In the genomic region with DNA sequence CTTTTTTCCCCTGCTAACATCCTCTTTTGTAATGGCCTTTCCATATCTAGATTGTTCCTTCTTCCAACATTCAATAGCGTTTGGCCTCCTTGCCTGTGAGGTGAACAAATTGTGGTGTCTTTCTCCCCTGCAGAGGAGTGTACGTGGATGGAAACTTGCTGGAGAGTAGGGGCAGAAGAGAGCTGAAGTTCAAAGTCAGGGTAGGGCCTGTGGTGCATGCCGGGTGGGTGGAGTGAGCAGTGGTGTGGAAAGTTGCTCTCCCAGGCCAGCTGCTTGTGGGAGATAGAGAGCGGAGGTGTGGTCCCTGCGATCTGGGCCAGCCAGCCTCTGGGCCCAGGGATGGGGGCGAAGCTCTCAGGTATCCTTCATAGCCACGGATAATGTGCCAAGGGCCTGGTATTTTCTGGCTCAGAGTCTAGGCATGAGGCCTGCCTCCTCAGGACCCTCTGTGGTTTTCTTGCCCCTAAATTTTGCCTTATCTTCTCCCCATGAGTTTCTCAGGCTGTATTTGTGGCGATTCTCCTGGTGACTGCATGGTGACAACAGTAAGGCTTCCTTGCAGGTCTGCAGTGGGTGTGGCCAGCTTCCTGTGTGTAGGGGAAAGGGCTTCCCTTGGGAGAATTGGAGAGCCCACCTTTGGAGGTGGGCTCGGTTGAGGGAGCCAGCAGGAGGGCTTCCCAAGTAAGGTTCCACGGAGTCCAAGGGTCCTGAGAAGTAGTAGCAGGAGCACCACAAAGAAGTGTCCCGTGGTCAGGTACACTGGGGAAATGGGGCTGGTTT, we compare ENCODE assay signal across 8 cellular contexts.
A peak's percentile ranks its signal among the peaks of the same experiment; 100 is the strongest.
DNase-seq lines count a peak whose midpoint lies in the region; ATAC-seq and TF ChIP-seq lines count a peak whose summit lies in the region.

No MANE protein-coding gene starts in this region.

- H3K9me3 Mint-ChIP-seq in memory B cell, result no peaks in the 10 kb centered on the region

- TF ChIP-seq CTCF in GM13976 (IDR thresholded peaks at IDR 0.05; ENCODE audit: borderline replicate concordance, control extremely low read depth, extremely low read depth, insufficient read depth, missing control alignments), result no peak

- H3K36me3 Mint-ChIP-seq in memory B cell, result no peaks in the 10 kb centered on the region

- peak overlapping the region; percentile 69 for H3K27ac Mint-ChIP-seq in memory B cell

- in situ Hi-C loops in GM13976 (cut with MboI; ENCODE audit: low sequenced_read_pairs, unreplicated experiment), result no loop called here

- DNase-seq in GM13976 (ENCODE audit: low spot score) (peak; percentile 72), memory B cell (ENCODE audit: low spot score in 2 of 2) (no peak), DMS153 (lab: John Stamatoyannopoulos, UW) (no peak), NCI-H2196 treated with DMSO at 0.1 percent for 48 hours (lab: John Stamatoyannopoulos, UW; ENCODE audit: unreplicated experiment) (no peak), putamen (ENCODE audit: low spot score) (no peak), NCI-H524 treated with DMSO at 0.1 percent for 48 hours (lab: John Stamatoyannopoulos, UW) (no peak)
- DNase-seq in activated CD4-positive, alpha-beta T cell treated with anti-CD3 and anti-CD28 coated beads, Interleukin-2, amount 50 U/mL, for 1 hour, result peak; percentile 58

- H3K4me3 Mint-ChIP-seq in memory B cell, result peak overlapping the region; percentile 25

- ATAC-seq in HG02884 (IDR thresholded peaks at IDR 0.05; ENCODE audit: unreplicated experiment) (peak; percentile 50), memory B cell (ENCODE audit: low read depth) (peak; percentile 16)

- H3K27me3 Mint-ChIP-seq in memory B cell, result peaks cover 2% of the 10 kb centered on the region

- peaks cover 41% of the 10 kb centered on the region for H3K4me1 Mint-ChIP-seq in memory B cell

Comparison
In these comparisons a context has a peak if more than half of its experiments do, and no peak if none do; other contexts are left out.
1. DNase-seq: peak in GM13976 (single experiment) and activated CD4-positive, alpha-beta T cell treated with anti-CD3 and anti-CD28 coated beads, Interleukin-2, amount 50 U/mL, for 1 hour (single experiment); none in memory B cell (0 of 2), DMS153 (single experiment), NCI-H2196 treated with DMSO at 0.1 percent for 48 hours (single experiment), putamen (single experiment) and NCI-H524 treated with DMSO at 0.1 percent for 48 hours (single experiment).